In genomic region chr4:52657630-52658501, GRCh38 we compare ENCODE assay signal across 8 cellular contexts. TPM values are rescaled to one million over a fixed set of nuclear protein-coding genes. Genes with fewer than 3 reads are reported as not detected.
DNase-seq lines count a peak whose midpoint lies in the region; ATAC-seq and TF ChIP-seq lines count a peak whose summit lies in the region.

No MANE protein-coding gene starts in this region.

- H3K4me3 Mint-ChIP-seq in endodermal cell: peak overlapping the region; percentile 78

- peak overlapping the region; percentile 92 for H3K27ac Mint-ChIP-seq in endodermal cell

- no peak overlapping the region for H3K27ac ChIP-seq in Panc1 (ENCODE audit: low read length)
- H3K27ac ChIP-seq in endodermal cell (ENCODE audit: low read depth, low read length): no peak overlapping the region
- no peak overlapping the region for H3K27ac ChIP-seq in muscle layer of colon (ENCODE audit: low read depth, low read length)

- H3K36me3 Mint-ChIP-seq in endodermal cell (ENCODE audit: low read depth): peaks cover 34% of the 10 kb centered on the region

- BruUV-seq in Panc1 (replicated peaks; lab: Mats Ljungman, UMichigan): no TSS peak

- DNase-seq in DMS53 (lab: John Stamatoyannopoulos, UW) (peak; percentile 22), DMS53 treated with DMSO at 0.1 percent for 48 hours (lab: John Stamatoyannopoulos, UW; ENCODE audit: unreplicated experiment) (no peak), Panc1 (ENCODE audit: low read depth, low spot score) (no peak), endodermal cell (peak; percentile 83)

- CTCF ChIA-PET in Panc1 (lab: Charles Lee): interaction anchor here (0.6 kb wide), 1 partner anchor 85 kb away, joined by 4 read pairs; no protein-coding TSS in a partner anchor

- POLR2A ChIA-PET in Panc1 (lab: Charles Lee): no interaction called here

- TF ChIP-seq CTCF in Panc1 (IDR thresholded peaks at IDR 0.05) (no peak), endodermal cell (conservative IDR thresholded peaks at IDR 0.05) (peak; percentile 47)

- H3K4me3 ChIP-seq in Panc1 (ENCODE audit: low read depth in 2 of 2, low read length in 2 of 2) (peak overlapping the region; percentile 64 to 65), endodermal cell (ENCODE audit: low read length) (peak overlapping the region; percentile 93), muscle layer of colon (ENCODE audit: low read depth in 1 of 2, low read length in 2 of 2) (peak overlapping the region; percentile 63 to 84)

- H3K36me3 ChIP-seq in Panc1 (ENCODE audit: control insufficient read depth, insufficient read depth, low read length) (peaks cover 5% of the 10 kb centered on the region; the same call in 1 of the 2 replicates), endodermal cell (ENCODE audit: control insufficient read depth, insufficient read depth, low read length) (peaks cover 31% of the 10 kb centered on the region), muscle layer of colon (ENCODE audit: insufficient read depth, low read length) (no peaks in the 10 kb centered on the region)

- H3K27me3 Mint-ChIP-seq in endodermal cell (ENCODE audit: insufficient read depth): peaks cover 2% of the 10 kb centered on the region

- H3K9me3 ChIP-seq in Panc1 (ENCODE audit: control insufficient read depth, insufficient read depth, low read depth, low read length) (no peaks in the 10 kb centered on the region), endodermal cell (ENCODE audit: control insufficient read depth, low read length) (peaks cover 17% of the 10 kb centered on the region), muscle layer of colon (ENCODE audit: low read length) (no peaks in the 10 kb centered on the region)

- peaks cover 5% of the 10 kb centered on the region for H3K9me3 Mint-ChIP-seq in endodermal cell

- in situ Hi-C loops in Panc1 (cut with HindIII; ENCODE audit: low pct_unique_long_range_greater_than_20kb, low sequenced_read_pairs): no loop called here

- H3K27me3 ChIP-seq in Panc1 (ENCODE audit: control insufficient read depth, insufficient read depth, low read length): no peaks in the 10 kb centered on the region
- no peaks in the 10 kb centered on the region for H3K27me3 ChIP-seq in endodermal cell (ENCODE audit: control insufficient read depth, insufficient read depth, low read length, poor library complexity, severe bottlenecking)
- H3K27me3 ChIP-seq in muscle layer of colon (ENCODE audit: control insufficient read depth in 1 of 2, insufficient read depth in 2 of 2, low read length in 2 of 2): no peaks in the 10 kb centered on the region

- peaks cover 7% of the 10 kb centered on the region for H3K4me1 ChIP-seq in Panc1 (ENCODE audit: control insufficient read depth, insufficient read depth, low read length)
- no peaks in the 10 kb centered on the region for H3K4me1 ChIP-seq in endodermal cell (ENCODE audit: control insufficient read depth, insufficient read depth, low read length)
- H3K4me1 ChIP-seq in muscle layer of colon (ENCODE audit: insufficient read depth, low read length): peaks cover 19% of the 10 kb centered on the region

- ATAC-seq in Panc1: no peak
- ATAC-seq in GM21423 (IDR thresholded peaks at IDR 0.05; ENCODE audit: unreplicated experiment): no peak
- ATAC-seq in GM18519 (IDR thresholded peaks at IDR 0.05; ENCODE audit: low FRiP score, unreplicated experiment): no peak
- ATAC-seq in GM18868 (IDR thresholded peaks at IDR 0.05; ENCODE audit: unreplicated experiment): no peak

- peaks cover 46% of the 10 kb centered on the region for H3K4me1 Mint-ChIP-seq in endodermal cell

- peak overlapping the region; percentile 60 for H3K9ac ChIP-seq in endodermal cell (ENCODE audit: extremely low read depth, low read length, poor library complexity, severe bottlenecking)
- H3K9ac ChIP-seq in muscle layer of colon (ENCODE audit: low read length): no peak overlapping the region

- WGBS in endodermal cell (ENCODE audit: insufficient coverage in 1 of 2, insufficient read length in 1 of 2), 2 experiments: 14 to 30% methylated on average over 12 to 18 of the region's 18 CpGs

- intact Hi-C loops in Panc1 (cut with micrococcal nuclease; ENCODE audit: unreplicated experiment): no loop called here

RNA-seq across cellular contexts. Expression of gene USP46, which starts 1.2 kb away (rescaled TPM):
- total RNA-seq in Panc1 (2021; ENCODE audit: unreplicated experiment): 15.5 TPM
- 7.2 TPM for polyA plus RNA-seq in Panc1 (2012; ENCODE audit: insufficient read length)
- 10 to 100 TPM; 42.0 to 42.9 TPM for total RNA-seq in endodermal cell
- polyA plus RNA-seq in endodermal cell (2013, experiment 1 of 2): 30.4 TPM
- 28.4 TPM for polyA plus RNA-seq in endodermal cell (2013, experiment 2 of 2)

Comparison
In these comparisons a context has a peak if more than half of its experiments do, and no peak if none do; other contexts are left out.
1. DNase-seq: peak in DMS53 (single experiment) and endodermal cell (single experiment); none in DMS53 treated with DMSO at 0.1 percent for 48 hours (single experiment) and Panc1 (single experiment).
2. Peak in every context shown above with its lines, with median percentiles within 50 percentile points of each other: H3K4me3 ChIP-seq.